ENCODE assay signal across 24 cellular contexts in the genomic region with DNA sequence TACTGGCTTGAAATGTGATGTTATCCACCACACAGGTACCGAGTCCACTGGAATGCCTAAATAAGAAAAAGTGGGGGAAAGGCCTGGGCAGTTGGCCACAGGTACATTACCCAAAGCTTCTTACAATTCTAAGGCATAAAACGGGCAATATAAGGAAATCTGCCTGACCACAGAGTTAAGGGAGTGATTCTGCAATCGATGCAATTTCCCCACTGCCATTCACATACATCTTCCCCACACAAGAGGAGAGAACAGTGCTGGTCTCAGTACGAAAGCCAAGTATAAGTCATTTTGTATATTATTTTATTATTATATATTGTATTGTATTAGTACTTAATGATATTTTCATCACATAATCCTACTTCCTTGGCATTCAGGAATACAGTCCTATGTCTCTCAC.
"Had no signal": no experiment of that assay in that cellular context is flagged by ENCODE, and none has a peak within 500 bp of the region (broad histone marks: within the 10 kb centered on the region; RNA-seq: fewer than 3 reads in every experiment).

No MANE protein-coding gene starts in this region.

- H3K27me3 ChIP-seq: body of pancreas, colonic mucosa, gastrocnemius medialis, ovary, right lobe of liver, testis, transverse colon, uterus had no signal

- H3K4me3 ChIP-seq: body of pancreas, colonic mucosa, gastrocnemius medialis, left ventricle myocardium inferior, lung, ovary, right lobe of liver, testis, transverse colon, uterus had no signal

- ATAC-seq: activated T-cell treated with anti-CD3 and anti-CD28 coated beads, Interleukin-2, amount 50 U/mL, for 4 hours; body of pancreas; gastrocnemius medialis; right lobe of liver; stimulated activated naive CD8-positive, alpha-beta T cell treated with anti-CD3 and anti-CD28 coated beads, Interleukin-15, Interleukin-2, amounts not matched to agents 100 U/mL and 50 U/mL, for 24 hours; WTC11 had no signal

- DNase-seq: activated CD4-positive, alpha-beta memory T cell treated with anti-CD3 and anti-CD28 coated beads, Interleukin-2, amount 10 ng/mL, durations not matched to agents 7 days and 5 days; activated CD4-positive, alpha-beta T cell treated with anti-CD3 and anti-CD28 coated beads for 1 hour; activated CD4-positive, alpha-beta T cell treated with anti-CD3 and anti-CD28 coated beads, Interleukin-2, amount 10 ng/mL, durations not matched to agents 7 days and 5 days; activated CD8-positive, alpha-beta memory T cell treated with anti-CD3 and anti-CD28 coated beads, Interleukin-2, amount 50 U/mL, for 48 hours; activated T-cell treated with anti-CD3 and anti-CD28 coated beads, Interleukin-2, amount 50 U/mL, for 4 hours; aorta; body of pancreas; cerebellar nuclear complex; colonic mucosa; effector CD8-positive, alpha-beta T cell; gastrocnemius medialis; glutamatergic neuron; islet precursor cell; left ventricle myocardium inferior; mesendoderm; ovary; right lobe of liver; stimulated activated CD4-positive, alpha-beta T cell treated with anti-CD3 and anti-CD28 coated beads, Interleukin-2, amount 100 ng/mL, for 48 hours; stimulated activated naive CD8-positive, alpha-beta T cell treated with anti-CD3 and anti-CD28 coated beads, Interleukin-15, Interleukin-2, amounts not matched to agents 100 U/mL and 50 U/mL, for 24 hours; testis; transverse colon; uterus had no signal

- H3K36me3 ChIP-seq: colonic mucosa, gastrocnemius medialis, left ventricle myocardium inferior, ovary, right lobe of liver, transverse colon, uterus had no signal

- H3K27ac ChIP-seq: colonic mucosa, gastrocnemius medialis, left ventricle myocardium inferior, ovary, right lobe of liver, testis, transverse colon, uterus had no signal

- H3K4me1 ChIP-seq: colonic mucosa, gastrocnemius medialis, testis, transverse colon, uterus had no signal

- H3K9me3 ChIP-seq: body of pancreas, colonic mucosa, gastrocnemius medialis, left ventricle myocardium inferior, ovary, right lobe of liver, testis, transverse colon, uterus had no signal
